ENCODE assay signal across 9 cellular contexts in the genomic region with DNA sequence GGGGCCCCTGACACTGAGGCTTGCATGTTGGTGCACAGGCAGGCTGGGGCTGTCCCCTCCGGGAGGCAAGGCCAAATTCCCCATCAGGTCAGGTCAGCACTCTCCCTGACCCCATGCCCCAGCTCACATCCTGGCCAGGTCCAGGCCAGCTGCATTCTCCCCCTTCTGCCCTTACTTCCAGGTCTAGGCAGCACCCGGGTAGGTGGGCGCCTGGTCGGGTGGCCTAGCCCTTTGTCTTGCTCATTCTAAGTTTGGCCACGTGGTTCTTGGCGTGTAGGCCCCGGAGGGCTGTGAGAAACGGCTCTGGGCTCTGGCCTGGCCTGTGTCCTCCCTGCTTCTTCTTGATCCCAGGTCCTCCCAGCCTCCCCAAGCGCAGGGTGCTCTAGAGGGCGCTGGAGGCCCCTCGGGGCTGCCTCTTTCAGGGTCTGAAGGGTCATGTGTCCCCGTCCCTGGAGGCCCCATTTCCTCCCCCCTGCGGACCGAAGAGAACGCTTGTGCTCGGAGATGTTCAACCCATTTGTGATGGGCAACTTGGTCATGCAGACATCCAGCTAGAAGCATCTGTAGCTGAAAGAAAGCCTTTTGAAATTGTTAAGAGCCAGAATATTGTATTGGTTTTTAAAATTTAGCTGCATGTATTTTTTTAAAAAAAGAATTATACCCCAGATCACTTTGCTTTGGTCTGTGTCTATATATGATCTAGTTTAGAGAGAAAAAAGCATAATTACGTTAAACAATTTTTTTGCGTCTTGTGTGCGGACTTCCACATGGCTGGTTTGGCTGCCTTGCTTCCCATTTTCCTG. TPM values are rescaled to one million over a fixed set of nuclear protein-coding genes. Genes with fewer than 3 reads are reported as not detected.
DNase-seq lines count a peak whose midpoint lies in the region; ATAC-seq and TF ChIP-seq lines count a peak whose summit lies in the region.
"Had no signal": no experiment of that assay in that cellular context is flagged by ENCODE, and none has a peak within 500 bp of the region (broad histone marks: within the 10 kb centered on the region; RNA-seq: fewer than 3 reads in every experiment).

No MANE protein-coding gene starts in this region.

- peak overlapping the region; percentile 99; the same call in 1 of the 2 replicates for H3K4ac ChIP-seq in IMR-90 (ENCODE audit: low read depth, low read length)

- peaks cover 17% of the 10 kb centered on the region for H3K4me1 Mint-ChIP-seq in CD4-positive, alpha-beta T cell (ENCODE audit: low read depth)
- H3K4me1 Mint-ChIP-seq in memory B cell: peaks cover 8% of the 10 kb centered on the region

- H4K20me1 ChIP-seq in IMR-90 (ENCODE audit: insufficient read depth, low read length): peaks cover 4% of the 10 kb centered on the region; the same call in 1 of the 2 replicates

- H3K9ac ChIP-seq in IMR-90 (ENCODE audit: low read depth, low read length): 0 out of 2 replicates have a peak overlapping the region, but pooled peaks have one; percentile 10

- H3K14ac ChIP-seq in IMR-90 (replicated peaks; ENCODE audit: low read depth, low read length): peak overlapping the region; percentile 42; the same call in 1 of the 2 replicates

- H3K4me3 ChIP-seq in IMR-90 (ENCODE audit: insufficient read depth, low read depth, low read length): no peak overlapping the region

- peak overlapping the region; percentile 95 for H2AK5ac ChIP-seq in IMR-90 (ENCODE audit: low read depth, low read length)

- peak overlapping the region; percentile 64 for H4K91ac ChIP-seq in IMR-90 (ENCODE audit: insufficient read depth, low read depth, low read length)

- peak overlapping the region; percentile 77 for H2AK9ac ChIP-seq in IMR-90 (replicated peaks; ENCODE audit: low read depth, low read length, poor library complexity)

- H2BK15ac ChIP-seq in IMR-90 (ENCODE audit: low read depth, low read length): peak overlapping the region; percentile 28; the same call in 1 of the 3 replicates

- H3K4me1 ChIP-seq in IMR-90 (ENCODE audit: control insufficient read depth, insufficient read depth, low read length): peaks cover 37% of the 10 kb centered on the region

- no peak for TF ChIP-seq POLR2A in IMR-90 (IDR thresholded peaks at IDR 0.05; ENCODE audit: low read depth, low read length)

- H2AFZ ChIP-seq in IMR-90 (replicated peaks; ENCODE audit: low read length, poor library complexity): peak overlapping the region; percentile 75

- peaks cover 3% of the 10 kb centered on the region; the same call in 1 of the 2 replicates for H3K9me1 ChIP-seq in IMR-90 (ENCODE audit: insufficient read depth, low read length)

- POLR2A ChIA-PET in CD4-positive, alpha-beta T cell (lab: Charles Lee): no interaction called here
- POLR2A ChIA-PET in IMR-90 (lab: Charles Lee; ENCODE audit: unreplicated experiment): no interaction called here

- CTCF ChIA-PET in CD4-positive, alpha-beta T cell (lab: Charles Lee): no interaction called here
- CTCF ChIA-PET in IMR-90 (lab: Yijun Ruan, JAX): no interaction called here

- H2BK120ac ChIP-seq in IMR-90 (ENCODE audit: low read depth, low read length): peak overlapping the region; percentile 30

- intact Hi-C loops in CD4-positive, alpha-beta T cell (cut with DNase I, micrococcal nuclease): loop anchor here in 1 of 2 experiments (5.0 kb wide), 1 partner anchor 110 kb away; no protein-coding TSS in a partner anchor
- intact Hi-C loops in IMR-90 (cut with micrococcal nuclease): loop anchor here (2.0 kb wide), 1 partner anchor 21 kb away; no protein-coding TSS in a partner anchor

- H3K4me2 ChIP-seq in IMR-90 (ENCODE audit: low read depth, low read length): peak overlapping the region; percentile 11; the same call in 1 of the 2 replicates

- H3K27me3 ChIP-seq in CD4-positive, alpha-beta T cell (ENCODE audit: control insufficient read depth, insufficient read depth, low read length): peaks cover 80% of the 10 kb centered on the region
- H3K27me3 ChIP-seq in IMR-90 (ENCODE audit: control insufficient read depth, insufficient read depth, low read length): no peaks in the 10 kb centered on the region

- no peaks in the 10 kb centered on the region for H3K9me3 ChIP-seq in CD4-positive, alpha-beta T cell (ENCODE audit: control insufficient read depth, low read length)
- no peaks in the 10 kb centered on the region for H3K9me3 ChIP-seq in IMR-90 (ENCODE audit: control insufficient read depth, insufficient read depth, low read length)

- no peak for DNase-seq in CD4-positive, alpha-beta T cell
- no peak for DNase-seq in IMR-90
- DNase-seq in cerebellar cortex (ENCODE audit: low spot score): peak; percentile 65
- no peak for DNase-seq in memory B cell (ENCODE audit: low spot score in 2 of 2)
- no peak for DNase-seq in H4 (ENCODE audit: low spot score)
- no peak for DNase-seq in NK-92 treated with Interleukin-12 subunit alpha and Interleukin-12 subunit beta, amount 100 ng/mL, for 24 hours (lab: John Stamatoyannopoulos, UW)
- DNase-seq: left cardiac atrium had no signal

- no peaks in the 10 kb centered on the region for H3K36me3 Mint-ChIP-seq in CD4-positive, alpha-beta T cell (ENCODE audit: low read depth)
- peaks cover 2% of the 10 kb centered on the region for H3K36me3 Mint-ChIP-seq in memory B cell

- dilution Hi-C loops in IMR-90 (cut with HindIII; ENCODE audit: low sequenced_read_pairs, unreplicated experiment): no loop called here

- in situ Hi-C loops in IMR-90 (cut with MboI; ENCODE audit: low sequenced_read_pairs): no loop called here

- H2BK5ac ChIP-seq in IMR-90 (ENCODE audit: low read depth, low read length, poor library complexity, severe bottlenecking): peak overlapping the region; percentile 17

- no peak overlapping the region for H3K27ac ChIP-seq in CD4-positive, alpha-beta T cell (ENCODE audit: low read depth, low read length)
- H3K27ac ChIP-seq in IMR-90 (ENCODE audit: insufficient read depth, low read length): peak overlapping the region; percentile 49

- H3K27me3 Mint-ChIP-seq in CD4-positive, alpha-beta T cell: peaks cover 75% of the 10 kb centered on the region
- H3K27me3 Mint-ChIP-seq in memory B cell: peaks cover 26% of the 10 kb centered on the region

- peak overlapping the region; percentile 58; the same call in 1 of the 2 replicates for H3K23ac ChIP-seq in IMR-90 (ENCODE audit: low read depth, low read length)

- H3K36me3 ChIP-seq in IMR-90 (ENCODE audit: control insufficient read depth, insufficient read depth, low read length): no peaks in the 10 kb centered on the region; the same call in 1 of the 2 replicates

- 0 out of 2 replicates have a peak overlapping the region, but pooled peaks have one; percentile 20 for H2BK20ac ChIP-seq in IMR-90 (ENCODE audit: low read depth, low read length)

- peak; percentile 36; the same call in 1 of the 2 replicates for TF ChIP-seq RAD21 in IMR-90 (IDR thresholded peaks at IDR 0.05; ENCODE audit: low read length)

- H3K27ac Mint-ChIP-seq in CD4-positive, alpha-beta T cell: no peak overlapping the region
- H3K27ac Mint-ChIP-seq in memory B cell: no peak overlapping the region

- peak overlapping the region; percentile 54 to 65; a peak in 2 of 4 replicates for H4K8ac ChIP-seq in IMR-90 (ENCODE audit: low read depth in 2 of 2, low read length in 2 of 2)

- 85% methylated on average over 10 of the region's 19 CpGs; no CpG with 5 or more reads in 1 of the 2 experiments for WGBS in IMR-90 (ENCODE audit: extremely low coverage in 2 of 2, insufficient read length in 1 of 2), 2 experiments

- peak overlapping the region; percentile 9; the same call in 1 of the 2 replicates for H3K18ac ChIP-seq in IMR-90 (ENCODE audit: low read depth, low read length)

- no peak for TF ChIP-seq CTCF in CD4-positive, alpha-beta T cell (IDR thresholded peaks at IDR 0.05)
- TF ChIP-seq CTCF in IMR-90 (conservative IDR thresholded peaks at IDR 0.05; ENCODE audit: low read depth, low read length): peak; percentile 37; the same call in 1 of the 2 replicates

- H4K5ac ChIP-seq in IMR-90 (ENCODE audit: low read depth, low read length): peak overlapping the region; percentile 58

- H3K4me3 Mint-ChIP-seq in CD4-positive, alpha-beta T cell: peak overlapping the region; percentile 62
- no peak overlapping the region for H3K4me3 Mint-ChIP-seq in memory B cell

- no peak overlapping the region for H3K56ac ChIP-seq in IMR-90 (ENCODE audit: extremely low read depth, insufficient read depth, low read length)

- H3K79me1 ChIP-seq in IMR-90 (ENCODE audit: low read depth in 1 of 2, low read length in 2 of 2): peaks cover 16 to 57% of the 10 kb centered on the region in 2 experiments; a peak in 3 of 4 replicates

- no peak for ATAC-seq in CD4-positive, alpha-beta T cell (ENCODE audit: poor library complexity)
- ATAC-seq in IMR-90 (ENCODE audit: low read depth): no peak
- peak; percentile 27 for ATAC-seq in memory B cell (ENCODE audit: low read depth)
- no peak for ATAC-seq in GM19467 (IDR thresholded peaks at IDR 0.05; ENCODE audit: unreplicated experiment)
- no peak for ATAC-seq in HG03432 (IDR thresholded peaks at IDR 0.05; ENCODE audit: unreplicated experiment)

- H3K9me3 Mint-ChIP-seq in CD4-positive, alpha-beta T cell: no peaks in the 10 kb centered on the region
- H3K9me3 Mint-ChIP-seq in memory B cell: no peaks in the 10 kb centered on the region

- BruUV-seq in IMR-90 (replicated peaks; lab: Mats Ljungman, UMichigan): no TSS peak

TF ChIP-seq in IMR-90, 13 proteins besides CTCF, POLR2A, EP300 and RAD21 (continues in another document):
- TF ChIP-seq RFX5 (IDR thresholded peaks at IDR 0.05; ENCODE audit: low read depth, low read length) (no peak), BHLHE40 (IDR thresholded peaks at IDR 0.05; ENCODE audit: low read depth, low read length) (no peak), MAZ (IDR thresholded peaks at IDR 0.05; ENCODE audit: borderline replicate concordance, low read depth, low read length) (no peak), RCOR1 (IDR thresholded peaks at IDR 0.05; ENCODE audit: insufficient replicate concordance, low read length) (no peak)
- TF ChIP-seq, protein P1, sequence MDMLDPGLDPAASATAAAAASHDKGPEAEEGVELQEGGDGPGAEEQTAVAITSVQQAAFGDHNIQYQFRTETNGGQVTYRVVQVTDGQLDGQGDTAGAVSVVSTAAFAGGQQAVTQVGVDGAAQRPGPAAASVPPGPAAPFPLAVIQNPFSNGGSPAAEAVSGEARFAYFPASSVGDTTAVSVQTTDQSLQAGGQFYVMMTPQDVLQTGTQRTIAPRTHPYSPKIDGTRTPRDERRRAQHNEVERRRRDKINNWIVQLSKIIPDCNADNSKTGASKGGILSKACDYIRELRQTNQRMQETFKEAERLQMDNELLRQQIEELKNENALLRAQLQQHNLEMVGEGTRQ (IDR thresholded peaks at IDR 0.05; ENCODE audit: low read depth, low read length): no peak

RNA-seq across cellular contexts. Expression of a gene that starts 6.7 kb away (rescaled TPM):
- total RNA-seq in CD4-positive, alpha-beta T cell: under 1 TPM; 0.20 to 0.41 TPM
- total RNA-seq in IMR-90 (2012; rRNA removed): 0.36 and 0.83 TPM in 2 replicates
- polyA plus RNA-seq in IMR-90 (2012; rRNA removed): 7.8 and 8.1 TPM in 2 replicates
- 4.4 and 5.5 TPM in 2 replicates for polyA plus RNA-seq in IMR-90 (2012; cell fraction: cytosol; rRNA removed)
- polyA plus RNA-seq in IMR-90 (2012; cell fraction: nucleus; rRNA removed; ENCODE audit: low replicate concordance): 24.1 and 56.3 TPM in 2 replicates
- 0.31 and 3.4 TPM in 2 replicates for total RNA-seq in H4 (2014; rRNA removed; shearing (Covaris generic))
